Comparison of ENCODE assay signal across 1 cellular context in genomic region chr2:26727641-26728561, GRCh38.
TF ChIP-seq lines count a peak whose summit lies in the region.

No MANE protein-coding gene starts in this region.

TF ChIP-seq in WTC11, 78 proteins besides CTCF, POLR2A, EP300 and RAD21 (continued from another document):
- TF ChIP-seq PRDM15 (CRISPR knock-in tag; IDR thresholded peaks at IDR 0.05) (no peak), MXD4 (CRISPR knock-in tag; IDR thresholded peaks at IDR 0.05; ENCODE audit: borderline replicate concordance) (no peak), IRF2 (CRISPR knock-in tag; IDR thresholded peaks at IDR 0.05; ENCODE audit: borderline replicate concordance, low read depth) (no peak), CREB1 (CRISPR knock-in tag; IDR thresholded peaks at IDR 0.05) (no peak), HMGA2 (CRISPR knock-in tag; IDR thresholded peaks at IDR 0.05) (no peak), ETV6 (CRISPR knock-in tag; IDR thresholded peaks at IDR 0.05) (no peak), PRRX2 (CRISPR knock-in tag; IDR thresholded peaks at IDR 0.05) (no peak), ZMAT4 (CRISPR knock-in tag; IDR thresholded peaks at IDR 0.05) (no peak), PREB (CRISPR knock-in tag; IDR thresholded peaks at IDR 0.05; ENCODE audit: borderline replicate concordance) (no peak), NR1H2 (CRISPR knock-in tag; IDR thresholded peaks at IDR 0.05) (no peak), ATF1 (CRISPR knock-in tag; IDR thresholded peaks at IDR 0.05) (no peak), RELA (CRISPR knock-in tag; IDR thresholded peaks at IDR 0.05; ENCODE audit: borderline replicate concordance) (no peak), RORB (CRISPR knock-in tag; IDR thresholded peaks at IDR 0.05) (no peak), NFE2L1 (CRISPR knock-in tag; IDR thresholded peaks at IDR 0.05) (no peak)
- TF ChIP-seq, protein P1, sequence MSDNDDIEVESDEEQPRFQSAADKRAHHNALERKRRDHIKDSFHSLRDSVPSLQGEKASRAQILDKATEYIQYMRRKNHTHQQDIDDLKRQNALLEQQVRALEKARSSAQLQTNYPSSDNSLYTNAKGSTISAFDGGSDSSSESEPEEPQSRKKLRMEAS (CRISPR knock-in tag; IDR thresholded peaks at IDR 0.05) = no peak
